Comparison of ENCODE assay signal across 24 cellular contexts in the genomic region with DNA sequence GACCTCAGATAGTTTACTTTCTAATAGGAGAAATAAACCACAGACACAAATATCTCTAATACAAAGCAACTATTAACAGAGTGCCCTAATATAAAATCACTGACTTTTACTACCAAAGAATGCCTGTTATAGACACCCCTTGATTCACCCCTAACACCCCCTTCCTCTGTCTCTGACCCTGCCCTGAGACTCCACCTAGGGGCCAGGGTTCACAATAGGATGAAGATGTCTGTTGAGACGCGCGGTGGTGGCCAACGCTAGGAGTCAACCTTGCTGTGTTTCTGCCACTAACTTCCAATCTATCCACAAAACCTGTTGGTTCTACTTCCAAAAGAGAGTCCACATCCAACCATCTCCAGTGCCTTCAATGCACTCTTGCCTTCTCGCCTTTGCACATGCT.
"Had no signal": no experiment of that assay in that cellular context is flagged by ENCODE, and none has a peak within 500 bp of the region (broad histone marks: within the 10 kb centered on the region; RNA-seq: fewer than 3 reads in every experiment).

No MANE protein-coding gene starts in this region.

- H2AFZ ChIP-seq: hepatocyte had no signal

- H3K36me3 ChIP-seq: brain microvascular endothelial cell, neutrophil, ovary, prostate gland had no signal

- H3K9me3 ChIP-seq: esophagus muscularis mucosa, neutrophil, ovary, prostate gland, vagina had no signal

- H3K79me2 ChIP-seq: hepatocyte had no signal

- H3K27me3 Mint-ChIP-seq: activated CD4-positive, alpha-beta memory T cell treated with anti-CD3 and anti-CD28 coated beads for 36 hours; activated CD8-positive, alpha-beta memory T cell treated with anti-CD3 and anti-CD28 coated beads, Interleukin-2, amount 10 ng/mL, durations not matched to agents 7 days and 5 days; effector memory CD8-positive, alpha-beta T cell; stimulated activated naive B cell treated with anti-CD40 and anti-IgM and Interleukin-4, amounts not matched to agents 10 μg/mL and 1 μg/mL and 100 μg/mL, for 72 hours had no signal

- H3K4me2 ChIP-seq: hepatocyte had no signal

- DNase-seq: activated CD4-positive, alpha-beta memory T cell treated with anti-CD3 and anti-CD28 coated beads for 36 hours; activated CD4-positive, alpha-beta T cell treated with anti-CD3 and anti-CD28 coated beads for 48 hours; activated CD8-positive, alpha-beta memory T cell treated with anti-CD3 and anti-CD28 coated beads, Interleukin-2, amount 10 ng/mL, durations not matched to agents 7 days and 5 days; activated gamma-delta T cell; activated naive CD4-positive, alpha-beta T cell treated with anti-CD3 and anti-CD28 coated beads, Interleukin-2, amount 50 U/mL, for 16 hours; activated T-cell treated with anti-CD3 and anti-CD28 coated beads for 4 hours; brain microvascular endothelial cell; caudate nucleus; effector memory CD8-positive, alpha-beta T cell; glutamatergic neuron; left ventricle myocardium superior; mammary epithelial cell; midbrain; ovary; stimulated activated CD4-positive, alpha-beta T cell treated with anti-CD3 and anti-CD28 coated beads, Interleukin-2, amount 100 ng/mL, for 48 hours; stimulated activated CD8-positive, alpha-beta memory T cell treated with anti-CD3 and anti-CD28 coated beads, Interleukin-4, amount 100 ng/mL, for 48 hours; stimulated activated naive B cell treated with anti-CD40 and anti-IgM and Interleukin-4, amounts not matched to agents 10 μg/mL and 1 μg/mL and 100 μg/mL, for 72 hours; trophoblast cell had no signal

- ATAC-seq: activated CD8-positive, alpha-beta memory T cell treated with anti-CD3 and anti-CD28 coated beads, Interleukin-2, amount 10 ng/mL, durations not matched to agents 7 days and 5 days; effector memory CD8-positive, alpha-beta T cell; left ventricle myocardium superior; stimulated activated naive B cell treated with anti-CD40 and anti-IgM and Interleukin-4, amounts not matched to agents 10 μg/mL and 1 μg/mL and 100 μg/mL, for 72 hours had no signal

- H3K4me3 ChIP-seq: esophagus muscularis mucosa, hepatocyte, ovary, prostate gland, vagina had no signal

- H3K27ac ChIP-seq: brain microvascular endothelial cell, esophagus muscularis mucosa, hepatocyte, neutrophil, ovary, prostate gland, vagina had no signal

- H3K4me3 Mint-ChIP-seq: activated CD4-positive, alpha-beta memory T cell treated with anti-CD3 and anti-CD28 coated beads for 36 hours; activated CD8-positive, alpha-beta memory T cell treated with anti-CD3 and anti-CD28 coated beads, Interleukin-2, amount 10 ng/mL, durations not matched to agents 7 days and 5 days; effector memory CD8-positive, alpha-beta T cell; nephron; stimulated activated naive B cell treated with anti-CD40 and anti-IgM and Interleukin-4, amounts not matched to agents 10 μg/mL and 1 μg/mL and 100 μg/mL, for 72 hours had no signal

- H3K27ac Mint-ChIP-seq: activated CD4-positive, alpha-beta memory T cell treated with anti-CD3 and anti-CD28 coated beads for 36 hours; activated CD8-positive, alpha-beta memory T cell treated with anti-CD3 and anti-CD28 coated beads, Interleukin-2, amount 10 ng/mL, durations not matched to agents 7 days and 5 days; nephron; stimulated activated naive B cell treated with anti-CD40 and anti-IgM and Interleukin-4, amounts not matched to agents 10 μg/mL and 1 μg/mL and 100 μg/mL, for 72 hours had no signal

- H3K36me3 Mint-ChIP-seq: activated CD4-positive, alpha-beta memory T cell treated with anti-CD3 and anti-CD28 coated beads for 36 hours; stimulated activated naive B cell treated with anti-CD40 and anti-IgM and Interleukin-4, amounts not matched to agents 10 μg/mL and 1 μg/mL and 100 μg/mL, for 72 hours had no signal

- H3K27me3 ChIP-seq: brain microvascular endothelial cell, esophagus muscularis mucosa, hepatocyte, neutrophil, ovary, vagina had no signal

- H3K9me3 Mint-ChIP-seq: activated CD4-positive, alpha-beta memory T cell treated with anti-CD3 and anti-CD28 coated beads for 36 hours; effector memory CD8-positive, alpha-beta T cell; nephron; stimulated activated naive B cell treated with anti-CD40 and anti-IgM and Interleukin-4, amounts not matched to agents 10 μg/mL and 1 μg/mL and 100 μg/mL, for 72 hours had no signal
